ENCODE assay signal across 9 cellular contexts in the genomic region with DNA sequence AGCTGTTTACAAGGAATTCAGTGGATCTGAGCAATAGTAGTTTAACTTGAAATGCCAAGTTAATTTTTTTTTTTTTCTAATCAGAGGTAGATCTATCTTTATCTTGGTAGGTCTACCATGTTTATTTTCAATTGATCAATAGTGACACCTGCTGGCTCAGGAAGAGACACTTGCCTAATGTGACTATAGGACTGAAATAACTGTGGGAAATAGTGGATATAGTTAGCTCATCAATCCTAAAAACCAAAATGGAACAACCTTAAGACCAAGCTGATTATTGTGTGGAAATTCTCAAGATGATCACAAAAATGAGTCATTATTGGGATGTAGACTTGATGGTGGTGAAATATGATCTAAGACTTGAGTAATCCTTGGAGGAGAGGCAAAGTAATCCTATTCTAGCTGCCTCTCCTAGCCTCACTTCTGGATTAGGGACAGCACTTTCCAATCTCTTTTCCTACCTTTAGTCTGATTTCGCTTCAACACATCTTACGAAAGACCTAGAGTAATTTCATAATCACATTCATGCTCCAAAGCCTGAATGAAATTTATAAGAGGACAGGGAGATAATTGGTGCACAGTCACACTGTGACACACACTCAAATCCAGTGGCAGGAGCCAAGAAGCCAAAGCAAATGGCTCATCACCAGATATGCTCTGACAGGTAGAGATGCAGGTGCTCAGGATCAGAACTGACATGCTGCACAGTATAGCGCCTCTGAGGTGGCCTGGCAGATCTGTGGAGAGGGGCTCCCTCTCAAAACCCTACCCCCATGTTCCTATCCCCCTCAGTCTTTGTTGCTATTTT.
DNase-seq lines count a peak whose midpoint lies in the region; ATAC-seq, FAIRE-seq and TF ChIP-seq lines count a peak whose summit lies in the region.
"Had no signal": no experiment of that assay in that cellular context is flagged by ENCODE, and none has a peak within 500 bp of the region (broad histone marks: within the 10 kb centered on the region; RNA-seq: fewer than 3 reads in every experiment).

No MANE protein-coding gene starts in this region.

- H4K20me1 ChIP-seq in K562 (replicated peaks; ENCODE audit: control insufficient read depth, insufficient read depth, low read length) = no peaks in the 10 kb centered on the region
- H4K20me1 ChIP-seq: BLaER1 had no signal

- POLR2A ChIA-PET in K562 (lab: Yijun Ruan, JAX) = no interaction called here

- H3K79me2 ChIP-seq in K562 (ENCODE audit: control insufficient read depth, insufficient read depth, low read length) = no peaks in the 10 kb centered on the region

- TF ChIP-seq CTCF in K562 (IDR thresholded peaks at IDR 0.05 in 2 of 3, conservative IDR thresholded peaks at IDR 0.05 in 1 of 3; ENCODE audit: insufficient read depth in 2 of 3, low read depth in 1 of 3, low read length in 3 of 3) (peak in 2 of 3 experiments; percentile 16 to 25; a peak in 1 of 6 replicates), lower lobe of right lung (IDR thresholded peaks at IDR 0.05) (peak; percentile 33)

- no peaks in the 10 kb centered on the region for H3K27me3 ChIP-seq in K562 (ENCODE audit: control insufficient read depth in 2 of 2, insufficient read depth in 2 of 2, low read length in 2 of 2)
- H3K27me3 ChIP-seq in lower lobe of right lung (ENCODE audit: low read depth) = no peaks in the 10 kb centered on the region
- H3K27me3 ChIP-seq: BLaER1 had no signal

- no peak for TF ChIP-seq EP300 in K562 (IDR thresholded peaks at IDR 0.05; ENCODE audit: low read length)

- H3K9ac ChIP-seq in K562 (ENCODE audit: insufficient read depth in 1 of 2, low read depth in 2 of 2, low read length in 2 of 2) = no peak overlapping the region
- H3K9ac ChIP-seq: BLaER1 had no signal

- no peak for FAIRE-seq in K562 (lab: Jason Lieb, UNC)

- H2AFZ ChIP-seq in K562 (ENCODE audit: low read depth, low read length) = no peak overlapping the region

- WGBS in K562 (ENCODE audit: insufficient coverage, low coverage, missing lambda C conversion rate) = 0% methylated on average over 3 of the region's 3 CpGs

- H3K9me3 ChIP-seq in K562 (replicated peaks; ENCODE audit: control insufficient read depth, insufficient read depth, low read depth, low read length) (no peaks in the 10 kb centered on the region), lower lobe of right lung (no peaks in the 10 kb centered on the region)
- H3K9me3 ChIP-seq: BLaER1 had no signal

- BruUV-seq in K562 (replicated peaks; lab: Mats Ljungman, UMichigan) = no TSS peak

- intact Hi-C loops in K562 (cut with micrococcal nuclease) (no loop called here), lower lobe of right lung (cut with DNase I) (no loop called here)

- no peaks in the 10 kb centered on the region for H3K36me3 ChIP-seq in K562 (ENCODE audit: control insufficient read depth, insufficient read depth, low read length)
- no peaks in the 10 kb centered on the region for H3K36me3 ChIP-seq in lower lobe of right lung
- H3K36me3 ChIP-seq: BLaER1 had no signal

- no peak overlapping the region for H3K4me3 ChIP-seq in K562
- no peak overlapping the region for H3K4me3 ChIP-seq in lower lobe of right lung
- H3K4me3 ChIP-seq: BLaER1 had no signal

- peak; percentile 52 to 56 for TF ChIP-seq RAD21 in K562 (CRISPR knock-in tag; conservative IDR thresholded peaks at IDR 0.05 in 1 of 2, IDR thresholded peaks at IDR 0.05 in 1 of 2)

- H3K4me1 ChIP-seq in K562 (replicated peaks in 1 of 2; ENCODE audit: control insufficient read depth in 2 of 2, insufficient read depth in 2 of 2, low read length in 2 of 2) = no peaks in the 10 kb centered on the region
- no peaks in the 10 kb centered on the region for H3K4me1 ChIP-seq in lower lobe of right lung

- no peak for TF ChIP-seq POLR2A in K562 (conservative IDR thresholded peaks at IDR 0.05)

- H3K27ac ChIP-seq in K562 (ENCODE audit: extremely low read depth, low read depth, low read length) (no peak overlapping the region), lower lobe of right lung (no peak overlapping the region)
- H3K27ac ChIP-seq: BLaER1 had no signal

- no peaks in the 10 kb centered on the region for H3K9me1 ChIP-seq in K562 (ENCODE audit: control insufficient read depth, insufficient read depth, low read length)

- CTCF ChIA-PET in K562 (lab: Yijun Ruan, JAX; ENCODE audit: low intra/inter-chr PET ratio) = interaction anchor here (0.5 to 0.6 kb wide), 2 partner anchors 39 to 215 kb away, joined by 3 read pairs; no protein-coding TSS in a partner anchor

- peak; percentile 6 to 52 for DNase-seq in NCI-H2081 (lab: John Stamatoyannopoulos, UW)
- no peak for DNase-seq in NCI-H2081 treated with DMSO at 0.1 percent for 48 hours (lab: John Stamatoyannopoulos, UW)
- peak; percentile 58 for DNase-seq in H4 (ENCODE audit: low spot score)
- peak; percentile 43 for DNase-seq in NCI-H1694 (lab: John Stamatoyannopoulos, UW)
- peak in 1 of 4 experiments; percentile 4 for DNase-seq in K562 (ENCODE audit: extremely low read depth in 1 of 4, low spot score in 3 of 4)
- no peak for DNase-seq in lower lobe of right lung
- no peak for DNase-seq in mesenteric fat pad (ENCODE audit: low spot score)

- in situ Hi-C loops in K562 (cut with MboI) = no loop called here

- H3K4me2 ChIP-seq in K562 (ENCODE audit: insufficient read depth, low read length) = no peak overlapping the region
- H3K4me2 ChIP-seq: BLaER1 had no signal

- ATAC-seq in K562 (no peak), lower lobe of right lung (peak in 1 of 2 donors; percentile 46), GM21390 (IDR thresholded peaks at IDR 0.05; ENCODE audit: unreplicated experiment) (no peak)

TF ChIP-seq in K562, 482 proteins besides CTCF, POLR2A, EP300 and RAD21:
- TF ChIP-seq, protein P1, sequence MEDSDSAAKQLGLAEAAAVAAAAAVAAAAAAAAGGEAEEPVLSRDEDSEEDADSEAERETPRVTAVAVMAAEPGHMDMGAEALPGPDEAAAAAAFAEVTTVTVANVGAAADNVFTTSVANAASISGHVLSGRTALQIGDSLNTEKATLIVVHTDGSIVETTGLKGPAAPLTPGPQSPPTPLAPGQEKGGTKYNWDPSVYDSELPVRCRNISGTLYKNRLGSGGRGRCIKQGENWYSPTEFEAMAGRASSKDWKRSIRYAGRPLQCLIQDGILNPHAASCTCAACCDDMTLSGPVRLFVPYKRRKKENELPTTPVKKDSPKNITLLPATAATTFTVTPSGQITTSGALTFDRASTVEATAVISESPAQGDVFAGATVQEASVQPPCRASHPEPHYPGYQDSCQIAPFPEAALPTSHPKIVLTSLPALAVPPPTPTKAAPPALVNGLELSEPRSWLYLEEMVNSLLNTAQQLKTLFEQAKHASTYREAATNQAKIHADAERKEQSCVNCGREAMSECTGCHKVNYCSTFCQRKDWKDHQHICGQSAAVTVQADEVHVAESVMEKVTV (CRISPR knock-in tag; IDR thresholded peaks at IDR 0.05) = 0 out of 2 replicates have a peak, but pooled peaks have one; percentile 11
- TF ChIP-seq NR3C1 (CRISPR knock-in tag; IDR thresholded peaks at IDR 0.05) = no peak

Comparison
In these comparisons a context has a peak if more than half of its experiments do, and no peak if none do; other contexts are left out.
1. DNase-seq: peak in NCI-H2081 (2 of 2), H4 (single experiment) and NCI-H1694 (single experiment); none in NCI-H2081 treated with DMSO at 0.1 percent for 48 hours (single experiment), lower lobe of right lung (single experiment) and mesenteric fat pad (single experiment).